In the genomic region with DNA sequence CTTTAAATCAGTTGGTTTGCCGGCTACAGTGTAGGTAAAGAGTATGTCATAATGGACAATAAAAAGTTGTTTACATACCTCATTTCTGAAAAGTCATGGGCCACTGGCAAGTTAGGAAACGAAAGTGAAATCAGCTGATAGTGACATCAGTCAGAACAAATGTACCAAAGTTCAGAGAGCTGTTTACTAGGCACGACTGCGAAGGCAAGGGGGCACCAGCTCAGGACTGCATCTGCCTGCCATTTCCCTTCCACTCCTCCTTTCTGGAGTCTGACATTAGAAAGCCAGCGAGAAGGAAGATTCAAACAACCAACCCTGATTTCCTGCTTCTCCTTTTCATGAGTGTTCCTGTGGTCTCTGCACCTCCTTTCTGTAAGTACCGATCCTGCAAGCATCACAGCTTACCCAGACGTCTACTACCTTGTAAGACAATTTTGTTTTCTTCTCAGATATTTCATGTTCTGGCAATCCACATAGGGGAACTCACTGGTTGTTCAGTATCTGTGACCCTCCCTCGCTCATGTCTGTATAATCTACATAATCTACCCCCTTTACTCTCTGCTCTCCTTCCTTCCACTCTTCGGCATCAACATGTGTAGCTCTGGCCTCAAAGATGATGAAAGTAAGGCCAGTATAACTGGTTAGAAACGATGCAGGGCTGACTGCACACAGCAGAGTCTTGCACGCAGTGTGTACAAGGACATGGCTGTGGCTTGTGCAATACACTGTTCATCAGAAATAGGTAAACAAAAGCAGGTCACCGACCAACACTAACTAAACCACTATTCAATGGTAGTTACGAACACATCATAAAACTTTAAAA, we compare ENCODE assay signal across 8 cellular contexts. TPM values are rescaled to one million over a fixed set of nuclear protein-coding genes. Genes with fewer than 3 reads are reported as not detected.
A peak's percentile ranks its signal among the peaks of the same experiment; 100 is the strongest.
DNase-seq lines count a peak whose midpoint lies in the region; ATAC-seq and TF ChIP-seq lines count a peak whose summit lies in the region.

A gene (plus strand): TSS at position 174 of the 823 bp plus-strand sequence. CDS start 16,370 bp downstream, outside the sequence.

- no peak for DNase-seq in AG04450 (ENCODE audit: low read depth, low spot score)
- DNase-seq in T follicular helper cell (ENCODE audit: low read depth): peak; percentile 27
- DNase-seq in MCF 10A (ENCODE audit: unreplicated experiment): peak; percentile 33
- peak; percentile 47 for DNase-seq in left kidney (ENCODE audit: low read depth, low spot score)
- DNase-seq in stromal cell of bone marrow (ENCODE audit: low read depth): peak; percentile 58
- DNase-seq in T-helper 9 cell: no peak

- TF ChIP-seq CTCF in AG04450 (IDR thresholded peaks at IDR 0.05; ENCODE audit: low read depth, low read length) (no peak), MCF 10A (IDR thresholded peaks at IDR 0.05; ENCODE audit: unreplicated experiment) (no peak)

- intact Hi-C loops in MCF 10A (cut with micrococcal nuclease): loop anchor here (2.0 kb wide), 1 partner anchor 71 kb away; no protein-coding TSS in a partner anchor

- H3K36me3 Mint-ChIP-seq in MCF 10A (ENCODE audit: insufficient read depth, unreplicated experiment): peaks cover 2% of the 10 kb centered on the region

- no TSS peak for BruUV-seq in MCF 10A (replicated peaks; lab: Mats Ljungman, UMichigan)

- H3K4me3 ChIP-seq in AG04450 (ENCODE audit: low read depth, low read length): peak within 1 kb of the TSS; percentile 48

- H3K4me3 Mint-ChIP-seq in MCF 10A (ENCODE audit: unreplicated experiment): peak within 1 kb of the TSS; percentile 39

- peak; percentile 64 for ATAC-seq in GM18873 (IDR thresholded peaks at IDR 0.05; ENCODE audit: low FRiP score, unreplicated experiment)
- peak; percentile 53 for ATAC-seq in HG03097 (IDR thresholded peaks at IDR 0.05; ENCODE audit: low FRiP score, unreplicated experiment)

- no peaks in the 10 kb centered on the region for H3K9me3 ChIP-seq in AG04450 (ENCODE audit: control insufficient read depth, insufficient read depth, low read length)

- peaks cover 7% of the 10 kb centered on the region for H3K4me1 Mint-ChIP-seq in MCF 10A (ENCODE audit: insufficient read depth, unreplicated experiment)

- POLR2A ChIA-PET in AG04450 (lab: Yijun Ruan, JAX) (interaction anchor here (1.1 to 1.5 kb wide), 2 partner anchors 12 to 22 kb away, joined by 6 read pairs; a partner anchor contains a TSS), MCF 10A (lab: Yijun Ruan, JAX) (interaction anchor here (0.7 to 4.7 kb wide), 7 partner anchors 10 to 162 kb away, joined by 3 to 32 read pairs (median 4); a partner anchor contains a TSS)

- peak within 1 kb of the TSS; percentile 46 for H3K27ac Mint-ChIP-seq in MCF 10A (ENCODE audit: low read depth, unreplicated experiment)

- CTCF ChIA-PET in AG04450 (lab: Charles Lee) (interaction anchor here (1.2 to 2.7 kb wide), 4 partner anchors 12 to 162 kb away, joined by 3 to 12 read pairs (median 4); a partner anchor contains a TSS), MCF 10A (lab: Yijun Ruan, JAX) (interaction anchor here (0.7 to 1.6 kb wide), 4 partner anchors 10 to 162 kb away, joined by 3 to 5 read pairs (median 3); a partner anchor contains a TSS)

- no peaks in the 10 kb centered on the region for H3K27me3 ChIP-seq in AG04450 (ENCODE audit: control insufficient read depth, insufficient read depth, low read length)

- H3K9me3 Mint-ChIP-seq in MCF 10A (ENCODE audit: unreplicated experiment): no peaks in the 10 kb centered on the region

- H3K27me3 Mint-ChIP-seq in MCF 10A (ENCODE audit: insufficient read depth, unreplicated experiment): no peaks in the 10 kb centered on the region

- H3K27ac ChIP-seq in AG04450 (ENCODE audit: low read depth, low read length): peak within 1 kb of the TSS; percentile 68

RNA-seq across cellular contexts. Expression of the gene that starts here (rescaled TPM):
- polyA plus RNA-seq in AG04450 (2011; rRNA removed): 1.0 and 1.4 TPM in 2 replicates
- 0.83 and 1.3 TPM in 2 replicates for polyA minus RNA-seq in AG04450 (2011; rRNA and poly(A)+ RNA removed)
- total RNA-seq in MCF 10A (2022): not detected in 2 replicates

Comparison
In these comparisons a context has a peak if more than half of its experiments do, and no peak if none do; other contexts are left out.
1. Peak in DNase-seq in MCF 10A; RNA of the gene not detected or under 1 TPM.
2. DNase-seq: peak in T follicular helper cell (single experiment), left kidney (single experiment) and stromal cell of bone marrow (single experiment); none in AG04450 (single experiment) and T-helper 9 cell (single experiment).